In genomic region chr6:121302882-121303281, GRCh38 we compare ENCODE assay signal across 1 cellular context.
TF ChIP-seq lines count a peak whose summit lies in the region.

No MANE protein-coding gene starts in this region.

TF ChIP-seq in GM12878, 131 proteins besides CTCF, POLR2A, EP300 and RAD21 (continued from another document):
- TF ChIP-seq ZBTB40 (IDR thresholded peaks at IDR 0.05; ENCODE audit: borderline replicate concordance), result no peak
- TF ChIP-seq ZNF207 (IDR thresholded peaks at IDR 0.05; ENCODE audit: borderline replicate concordance), result no peak
- no peak for TF ChIP-seq MYC (IDR thresholded peaks at IDR 0.05; ENCODE audit: insufficient read depth, insufficient read length, insufficient replicate concordance, low read length, severe bottlenecking)
- TF ChIP-seq ATF2 (IDR thresholded peaks at IDR 0.05; ENCODE audit: low read length), result no peak
- no peak for TF ChIP-seq NR2C1 (IDR thresholded peaks at IDR 0.05)
- no peak for TF ChIP-seq RELB (IDR thresholded peaks at IDR 0.05; ENCODE audit: low read depth)
- TF ChIP-seq E4F1 (IDR thresholded peaks at IDR 0.05; ENCODE audit: borderline replicate concordance, partially characterized antibody), result no peak
- no peak for TF ChIP-seq GATAD2B (conservative IDR thresholded peaks at IDR 0.05; ENCODE audit: low read depth)
- TF ChIP-seq BCLAF1 (IDR thresholded peaks at IDR 0.05), result no peak
- no peak for TF ChIP-seq TARDBP (IDR thresholded peaks at IDR 0.05; ENCODE audit: borderline replicate concordance)
